19 cellular contexts compared by ENCODE assay signal in the genomic region with DNA sequence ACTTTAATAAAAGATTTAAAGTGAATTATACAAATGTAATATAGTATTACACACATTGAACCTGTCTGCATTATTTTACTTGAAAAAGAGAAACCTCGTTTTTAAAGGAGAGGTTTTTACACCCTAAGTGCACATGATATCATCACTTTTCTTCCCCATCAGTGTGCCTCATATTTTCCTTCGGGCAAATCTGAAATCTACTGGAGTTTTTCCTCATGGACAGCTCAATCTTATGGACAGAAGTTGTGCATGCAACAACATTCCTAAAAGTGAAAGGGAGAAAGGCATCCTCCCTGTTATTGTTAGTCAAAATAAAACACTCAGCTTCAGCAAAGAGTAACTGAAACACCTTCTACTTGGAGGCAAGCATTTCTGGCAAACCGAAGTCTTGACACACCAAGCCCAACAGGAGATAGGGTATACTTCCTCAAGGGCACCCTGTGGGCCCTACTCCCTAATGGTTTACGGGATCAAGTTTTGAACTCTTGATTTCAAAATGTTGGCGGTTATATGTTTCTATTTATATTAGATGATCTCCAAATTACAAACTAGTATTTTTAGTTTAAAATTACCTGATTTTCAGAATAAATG.
A peak's percentile ranks its signal among the peaks of the same experiment; 100 is the strongest.
DNase-seq lines count a peak whose midpoint lies in the region; ATAC-seq, FAIRE-seq and TF ChIP-seq lines count a peak whose summit lies in the region.
"Had no signal": no experiment of that assay in that cellular context is flagged by ENCODE, and none has a peak within 500 bp of the region (broad histone marks: within the 10 kb centered on the region; RNA-seq: fewer than 3 reads in every experiment).

No MANE protein-coding gene starts in this region.

- peak overlapping the region in 1 of 3 experiments; percentile 42 for H3K4me3 ChIP-seq in keratinocyte (ENCODE audit: control insufficient read depth in 2 of 3, extremely low read depth in 1 of 3, insufficient read depth in 2 of 3, low read depth in 1 of 3, low read length in 3 of 3)
- H3K4me3 ChIP-seq: tibial artery had no signal

- H3K4me1 Mint-ChIP-seq in type B pancreatic cell (ENCODE audit: unreplicated experiment), result peaks cover 55% of the 10 kb centered on the region
- H3K4me1 Mint-ChIP-seq: naive B cell, T-helper 17 cell had no signal

- peaks cover 3% of the 10 kb centered on the region for H3K27me3 Mint-ChIP-seq in type B pancreatic cell
- H3K27me3 Mint-ChIP-seq: T-helper 17 cell had no signal

- no peak overlapping the region for H3K27ac ChIP-seq in keratinocyte (ENCODE audit: control insufficient read depth, insufficient read depth, low read length)
- H3K27ac ChIP-seq: 22Rv1, tibial artery had no signal

- H3K4me3 Mint-ChIP-seq in type B pancreatic cell, result peak overlapping the region; percentile 10
- H3K4me3 Mint-ChIP-seq: endodermal cell, naive B cell, T-helper 17 cell had no signal

- H3K27me3 ChIP-seq in keratinocyte (ENCODE audit: control insufficient read depth, extremely low read depth, insufficient read depth, low read length), result no peaks in the 10 kb centered on the region
- H3K27me3 ChIP-seq: tibial artery had no signal

- H3K9me3 Mint-ChIP-seq in type B pancreatic cell, result no peaks in the 10 kb centered on the region
- H3K9me3 Mint-ChIP-seq: endodermal cell had no signal

- H3K36me3 Mint-ChIP-seq in type B pancreatic cell, result peaks cover 5% of the 10 kb centered on the region
- H3K36me3 Mint-ChIP-seq: naive B cell had no signal

- H3K4me1 ChIP-seq in keratinocyte (ENCODE audit: control insufficient read depth, extremely low read depth, insufficient read depth, low read length), result peaks cover 13% of the 10 kb centered on the region

- H2AFZ ChIP-seq in keratinocyte (ENCODE audit: control insufficient read depth, low read length), result peak overlapping the region; percentile 61

- no peaks in the 10 kb centered on the region for H3K9me1 ChIP-seq in keratinocyte (ENCODE audit: control insufficient read depth, extremely low read depth, insufficient read depth, low read length)

- ATAC-seq in GM18498 (IDR thresholded peaks at IDR 0.05; ENCODE audit: unreplicated experiment), result no peak
- ATAC-seq: T-helper 17 cell had no signal

- H3K4me2 ChIP-seq in keratinocyte (ENCODE audit: control insufficient read depth, extremely low read depth, insufficient read depth, low read depth, low read length), result peak overlapping the region; percentile 49

- H3K79me2 ChIP-seq in keratinocyte (ENCODE audit: control insufficient read depth, insufficient read depth, low read length), result no peaks in the 10 kb centered on the region

- dilution Hi-C loops in keratinocyte (cut with MboI; ENCODE audit: extremely low pct_ligation_motif_present, low sequenced_read_pairs), result no loop called here

- H3K27ac Mint-ChIP-seq in type B pancreatic cell, result no peak overlapping the region
- H3K27ac Mint-ChIP-seq: endodermal cell, naive B cell, T-helper 17 cell had no signal

- FAIRE-seq in keratinocyte (lab: Jason Lieb, UNC), result peak; percentile 55
- FAIRE-seq: frontal cortex had no signal

- TF ChIP-seq CTCF in keratinocyte (optimal IDR thresholded peaks at IDR 0.05 in 1 of 3, IDR thresholded peaks at IDR 0.05 in 1 of 3, conservative IDR thresholded peaks at IDR 0.05 in 1 of 3; ENCODE audit: extremely low read depth in 1 of 3, insufficient read depth in 2 of 3, low read length in 3 of 3) (no peak), type B pancreatic cell (conservative IDR thresholded peaks at IDR 0.05) (no peak)

- no peaks in the 10 kb centered on the region for H3K36me3 ChIP-seq in keratinocyte (ENCODE audit: control insufficient read depth in 2 of 2, extremely low read depth in 1 of 2, insufficient read depth in 2 of 2, low read length in 2 of 2)
- H3K36me3 ChIP-seq: tibial artery had no signal

- DNase-seq in DMS 273 (lab: John Stamatoyannopoulos, UW; ENCODE audit: unreplicated experiment) (peak; percentile 57), DMS 273 treated with DMSO at 0.1 percent for 48 hours (lab: John Stamatoyannopoulos, UW) (no peak), amniotic epithelial cell (ENCODE audit: low read depth) (peak; percentile 52), keratinocyte (ENCODE audit: low read depth, low spot score) (no peak), type B pancreatic cell (ENCODE audit: extremely low spot score, unreplicated experiment) (no peak), AML-193 (lab: John Stamatoyannopoulos, UW) (no peak)
- no peak for DNase-seq in stimulated activated CD4-positive, alpha-beta T cell treated with anti-CD3 and anti-CD28 coated beads, Interleukin-2, amount 100 ng/mL, for 48 hours
- DNase-seq: amygdala, C1 segment of cervical spinal cord, cerebellar nuclear complex, DMS153, endodermal cell, naive B cell, NCI-H146, T-helper 17 cell, tibial artery had no signal

- H3K9me3 ChIP-seq in keratinocyte (ENCODE audit: control insufficient read depth, low read depth, low read length), result no peaks in the 10 kb centered on the region
- H3K9me3 ChIP-seq: tibial artery had no signal

- H4K20me1 ChIP-seq in keratinocyte (ENCODE audit: control insufficient read depth, extremely low read depth, insufficient read depth, low read length), result no peaks in the 10 kb centered on the region

- H3K9ac ChIP-seq in keratinocyte (ENCODE audit: control insufficient read depth, extremely low read depth, insufficient read depth, low read length), result no peak overlapping the region

Comparison
In these comparisons a context has a peak if more than half of its experiments do, and no peak if none do; other contexts are left out.
1. DNase-seq: peak in DMS 273 (single experiment) and amniotic epithelial cell (single experiment); none in DMS 273 treated with DMSO at 0.1 percent for 48 hours (single experiment), keratinocyte (single experiment), type B pancreatic cell (single experiment), AML-193 (0 of 2) and stimulated activated CD4-positive, alpha-beta T cell treated with anti-CD3 and anti-CD28 coated beads, Interleukin-2, amount 100 ng/mL, for 48 hours (0 of 2).